Comparison of ENCODE assay signal across 8 cellular contexts in genomic region chr9:131046581-131047202, GRCh38. TPM values are rescaled to one million over a fixed set of nuclear protein-coding genes. Genes with fewer than 3 reads are reported as not detected.
A peak's percentile ranks its signal among the peaks of the same experiment; 100 is the strongest.
DNase-seq lines count a peak whose midpoint lies in the region; ATAC-seq and FAIRE-seq lines count a peak whose summit lies in the region.

No MANE protein-coding gene starts in this region.

- peak; percentile 86 to 89 for ATAC-seq in activated CD4-positive, CD25-positive, alpha-beta regulatory T cell treated with anti-CD3 and anti-CD28 coated beads, Interleukin-2, amount 50 U/mL, for 24 hours
- peak; percentile 92 for ATAC-seq in left colon
- ATAC-seq in GM19023 (IDR thresholded peaks at IDR 0.05; ENCODE audit: unreplicated experiment) = no peak

- no peak overlapping the region for H3K27ac ChIP-seq in caudate nucleus (ENCODE audit: low read depth, low read length)

- DNase-seq in AG08395 (ENCODE audit: low spot score) (peak; percentile 78), GM19239 (ENCODE audit: insufficient read length, low spot score) (peak; percentile 72), NCI-H2171 (lab: John Stamatoyannopoulos, UW) (peak; percentile 78), caudate nucleus (lab: John Stamatoyannopoulos, UW) (peak in 46 of 61 donors; percentile 8 to 63 (median 36)), left colon (peak in 1 of 2 donors; percentile 76)
- peak; percentile 78 for DNase-seq in stimulated activated CD4-positive, alpha-beta T cell treated with anti-CD3 and anti-CD28 coated beads, Interleukin-4, amount 100 ng/mL, for 1 hour

- FAIRE-seq in GM19239 (lab: Jason Lieb, UNC) = no peak

- intact Hi-C loops in left colon (cut with DNase I, micrococcal nuclease) = loop anchor here (10.0 kb wide), 2 partner anchors 172 to 342 kb away; no protein-coding TSS in a partner anchor

RNA-seq across cellular contexts. Expression of gene LAMC3, which starts 37.7 kb away (rescaled TPM):
- total RNA-seq in left colon = 1 to 10 TPM in 1 of 2 donors, under 1 TPM in 1; 0.82 to 1.3 TPM

RNA-seq across cellular contexts. Expression of gene AIF1L, which starts 49.6 kb away (rescaled TPM):
- total RNA-seq in left colon = 1 to 10 TPM; 2.7 to 3.7 TPM
